In the genomic region with DNA sequence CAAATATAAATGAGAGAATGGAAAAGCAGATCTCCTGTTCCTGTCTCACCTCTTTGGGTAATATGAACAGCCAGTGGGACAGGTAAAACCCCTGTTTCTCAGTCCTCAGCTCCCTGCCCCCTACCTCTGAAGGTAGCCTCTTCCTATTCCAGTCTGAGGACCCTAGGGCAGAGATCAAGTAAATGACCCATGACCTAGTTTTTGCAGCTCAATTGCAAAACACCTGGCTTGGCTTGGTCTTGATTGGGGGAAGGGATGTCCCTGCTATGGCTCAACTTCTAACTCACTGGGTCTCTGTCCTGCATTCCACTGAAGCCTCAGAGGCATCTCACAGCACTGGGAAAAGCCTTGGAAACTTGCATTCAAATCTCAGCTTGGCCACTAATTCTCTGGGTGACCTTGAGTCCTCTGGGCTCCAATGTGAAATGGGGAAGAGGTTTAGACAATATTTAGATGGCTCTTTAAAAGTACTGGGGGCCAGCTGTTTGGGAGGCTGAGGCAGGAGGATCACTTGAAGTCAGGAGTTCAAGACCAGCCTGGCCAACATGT, we compare ENCODE assay signal across 2 cellular contexts.
A peak's percentile ranks its signal among the peaks of the same experiment; 100 is the strongest.
TF ChIP-seq lines count a peak whose summit lies in the region.

No MANE protein-coding gene starts in this region.

TF ChIP-seq in K562, 482 proteins besides CTCF, POLR2A, EP300 and RAD21:
- TF ChIP-seq PHF8 (IDR thresholded peaks at IDR 0.05; ENCODE audit: borderline replicate concordance, low read length) (no peak), CEBPB (tag; IDR thresholded peaks at IDR 0.05) (peak; percentile 33; the same call in 1 of the 2 replicates)

TF ChIP-seq in liver, 16 proteins besides CTCF, POLR2A, EP300 and RAD21:
- TF ChIP-seq GABPA (IDR thresholded peaks at IDR 0.05 in 1 of 2, conservative IDR thresholded peaks at IDR 0.05 in 1 of 2) (peak in 1 of 2 donors; percentile 62), TAF1 (conservative IDR thresholded peaks at IDR 0.05) (no peak), ZBTB33 (IDR thresholded peaks at IDR 0.05) (peak; percentile 67), REST (IDR thresholded peaks at IDR 0.05) (peak; percentile 88), HNF4A (conservative IDR thresholded peaks at IDR 0.05) (peak; percentile 100), JUND (IDR thresholded peaks at IDR 0.05) (peak; percentile 56 to 95), SP1 (IDR thresholded peaks at IDR 0.05) (peak; percentile 100), RXRA (IDR thresholded peaks at IDR 0.05) (peak; percentile 99), FOXA1 (IDR thresholded peaks at IDR 0.05) (peak; percentile 20), ATF3 (IDR thresholded peaks at IDR 0.05) (no peak), HNF4G (IDR thresholded peaks at IDR 0.05) (peak; percentile 99), FOXA2 (IDR thresholded peaks at IDR 0.05) (peak; percentile 58), EGR1 (IDR thresholded peaks at IDR 0.05; ENCODE audit: low read depth in 2 of 2) (peak in 1 of 2 donors; percentile 76), MAX (IDR thresholded peaks at IDR 0.05) (peak; percentile 74), YY1 (IDR thresholded peaks at IDR 0.05) (peak; percentile 55), NR2F2 (IDR thresholded peaks at IDR 0.05) (peak; percentile 88)
